Comparison of ENCODE assay signal across 12 cellular contexts in genomic region chr15:74420193-74420905, GRCh38. TPM values are rescaled to one million over a fixed set of nuclear protein-coding genes. Genes with fewer than 3 reads are reported as not detected.
DNase-seq lines count a peak whose midpoint lies in the region; ATAC-seq and TF ChIP-seq lines count a peak whose summit lies in the region.
"Had no signal": no experiment of that assay in that cellular context is flagged by ENCODE, and none has a peak within 500 bp of the region (broad histone marks: within the 10 kb centered on the region; RNA-seq: fewer than 3 reads in every experiment).

No MANE protein-coding gene starts in this region.

- ATAC-seq in memory B cell (ENCODE audit: low read depth) (peak; percentile 29), GM21526 (IDR thresholded peaks at IDR 0.05; ENCODE audit: low FRiP score, unreplicated experiment) (no peak)

- H3K36me3 Mint-ChIP-seq in activated T-helper 1 cell treated with anti-CD3 and anti-CD28 coated beads, Interleukin-12 subunit alpha, Interleukin-12 subunit beta, Interleukin-2, Interleukin-4 antibody, amounts not matched to agents 30 ng/mL and 10 ng/mL and 1 ng/mL, durations not matched to agents 14 hours and 24 hours and 36 hours (ENCODE audit: low read depth) = peaks cover 40% of the 10 kb centered on the region
- peaks cover 17% of the 10 kb centered on the region for H3K36me3 Mint-ChIP-seq in memory B cell

- H3K9me3 ChIP-seq in esophagus squamous epithelium = no peaks in the 10 kb centered on the region

- no peaks in the 10 kb centered on the region for H3K36me3 ChIP-seq in ACC112 (ENCODE audit: insufficient read depth, low read length)
- H3K36me3 ChIP-seq in esophagus squamous epithelium = peaks cover 0 to 7% (median 0%) of the 10 kb centered on the region in 3 donors

- H2AFZ ChIP-seq in ACC112 (ENCODE audit: low read length, unreplicated experiment) = no peak overlapping the region

- peaks cover 88% of the 10 kb centered on the region for H3K79me2 ChIP-seq in ACC112 (ENCODE audit: control insufficient read depth, insufficient read depth, low read length, unreplicated experiment)

- peak overlapping the region; percentile 27 for H3K27ac Mint-ChIP-seq in activated T-helper 1 cell treated with anti-CD3 and anti-CD28 coated beads, Interleukin-12 subunit alpha, Interleukin-12 subunit beta, Interleukin-2, Interleukin-4 antibody, amounts not matched to agents 30 ng/mL and 10 ng/mL and 1 ng/mL, durations not matched to agents 14 hours and 24 hours and 36 hours
- peak overlapping the region; percentile 87 for H3K27ac Mint-ChIP-seq in memory B cell

- peaks cover 96% of the 10 kb centered on the region for H3K4me1 ChIP-seq in ACC112 (ENCODE audit: control insufficient read depth, insufficient read depth, low read length, unreplicated experiment)
- H3K4me1 ChIP-seq in esophagus squamous epithelium = peaks cover 0 to 12% (median 0%) of the 10 kb centered on the region in 3 donors

- H3K27me3 ChIP-seq in ACC112 (ENCODE audit: insufficient read depth, low read length) (no peaks in the 10 kb centered on the region), esophagus squamous epithelium (no peaks in the 10 kb centered on the region)

- H3K27ac ChIP-seq in ACC112 (ENCODE audit: low read depth, low read length) = peak overlapping the region; percentile 61
- no peak overlapping the region for H3K27ac ChIP-seq in esophagus squamous epithelium
- H3K27ac ChIP-seq: VCaP had no signal

- H3K4me3 Mint-ChIP-seq in activated T-helper 1 cell treated with anti-CD3 and anti-CD28 coated beads, Interleukin-12 subunit alpha, Interleukin-12 subunit beta, Interleukin-2, Interleukin-4 antibody, amounts not matched to agents 30 ng/mL and 10 ng/mL and 1 ng/mL, durations not matched to agents 14 hours and 24 hours and 36 hours = no peak overlapping the region
- H3K4me3 Mint-ChIP-seq in memory B cell = peak overlapping the region; percentile 68

- TF ChIP-seq POLR2A in esophagus squamous epithelium (IDR thresholded peaks at IDR 0.05) = no peak

- no peaks in the 10 kb centered on the region for H3K27me3 Mint-ChIP-seq in activated T-helper 1 cell treated with anti-CD3 and anti-CD28 coated beads, Interleukin-12 subunit alpha, Interleukin-12 subunit beta, Interleukin-2, Interleukin-4 antibody, amounts not matched to agents 30 ng/mL and 10 ng/mL and 1 ng/mL, durations not matched to agents 14 hours and 24 hours and 36 hours (ENCODE audit: insufficient read depth)
- no peaks in the 10 kb centered on the region for H3K27me3 Mint-ChIP-seq in memory B cell

- DNase-seq in H4 (ENCODE audit: low spot score) (peak; percentile 61), memory B cell (ENCODE audit: low spot score in 2 of 2) (no peak), esophagus squamous epithelium (lab: John Stamatoyannopoulos, UW) (no peak), NCI-H524 treated with DMSO at 0.1 percent for 48 hours (lab: John Stamatoyannopoulos, UW) (no peak), iPS-NIHi7 (ENCODE audit: extremely low spot score) (no peak)
- no peak for DNase-seq in activated T-helper 1 cell treated with anti-CD3 and anti-CD28 coated beads, Interleukin-12 subunit alpha, Interleukin-12 subunit beta, Interleukin-2, Interleukin-4 antibody, amounts not matched to agents 30 ng/mL and 10 ng/mL and 1 ng/mL, durations not matched to agents 14 hours and 24 hours and 36 hours (ENCODE audit: low spot score)
- DNase-seq: DMS 273 treated with DMSO at 0.1 percent for 48 hours; NCI-H2171 treated with DMSO at 0.1 percent for 48 hours; stimulated activated CD4-positive, alpha-beta T cell treated with anti-CD3 and anti-CD28 coated beads, Interleukin-15, amount 100 ng/mL, for 24 hours had no signal

- peaks cover 69% of the 10 kb centered on the region for H3K4me1 Mint-ChIP-seq in activated T-helper 1 cell treated with anti-CD3 and anti-CD28 coated beads, Interleukin-12 subunit alpha, Interleukin-12 subunit beta, Interleukin-2, Interleukin-4 antibody, amounts not matched to agents 30 ng/mL and 10 ng/mL and 1 ng/mL, durations not matched to agents 14 hours and 24 hours and 36 hours (ENCODE audit: low read depth)
- peaks cover 82% of the 10 kb centered on the region for H3K4me1 Mint-ChIP-seq in memory B cell

- H3K4me3 ChIP-seq in ACC112 (ENCODE audit: low read depth, low read length) = no peak overlapping the region
- no peak overlapping the region for H3K4me3 ChIP-seq in esophagus squamous epithelium

- intact Hi-C loops in activated T-helper 1 cell treated with anti-CD3 and anti-CD28 coated beads, Interleukin-12 subunit alpha, Interleukin-12 subunit beta, Interleukin-2, Interleukin-4 antibody, amounts not matched to agents 30 ng/mL and 10 ng/mL and 1 ng/mL, durations not matched to agents 14 hours and 24 hours and 36 hours (cut with micrococcal nuclease) = no loop called here
- intact Hi-C loops in esophagus squamous epithelium (cut with DNase I) = no loop called here

- H3K9me3 Mint-ChIP-seq in activated T-helper 1 cell treated with anti-CD3 and anti-CD28 coated beads, Interleukin-12 subunit alpha, Interleukin-12 subunit beta, Interleukin-2, Interleukin-4 antibody, amounts not matched to agents 30 ng/mL and 10 ng/mL and 1 ng/mL, durations not matched to agents 14 hours and 24 hours and 36 hours = no peaks in the 10 kb centered on the region
- H3K9me3 Mint-ChIP-seq in memory B cell = no peaks in the 10 kb centered on the region

- no peak for TF ChIP-seq CTCF in esophagus squamous epithelium (IDR thresholded peaks at IDR 0.05)

- 45 to 86% methylated on average over 6 to 7 of the region's 10 CpGs for WGBS in esophagus squamous epithelium, 2 donors

RNA-seq across cellular contexts. Expression of gene SEMA7A, which starts 13.4 kb away (rescaled TPM):
- 0.53 and 0.91 TPM in 2 replicates for total RNA-seq in H4 (2014; rRNA removed; shearing (Covaris generic))
- total RNA-seq in activated T-helper 1 cell treated with anti-CD3 and anti-CD28 coated beads, Interleukin-12 subunit alpha, Interleukin-12 subunit beta, Interleukin-2, Interleukin-4 antibody, amounts not matched to agents 30 ng/mL and 10 ng/mL and 1 ng/mL, durations not matched to agents 14 hours and 24 hours and 36 hours = 102 TPM in 2 replicates
- total RNA-seq in esophagus squamous epithelium = 1 to 10 TPM; 1.2 to 7.5 (median 2.9) TPM

RNA-seq across cellular contexts. Expression of gene UBL7, which starts 40.6 kb away (rescaled TPM):
- 78.0 and 83.9 TPM in 2 replicates for total RNA-seq in H4 (2014; rRNA removed; shearing (Covaris generic))
- total RNA-seq in activated T-helper 1 cell treated with anti-CD3 and anti-CD28 coated beads, Interleukin-12 subunit alpha, Interleukin-12 subunit beta, Interleukin-2, Interleukin-4 antibody, amounts not matched to agents 30 ng/mL and 10 ng/mL and 1 ng/mL, durations not matched to agents 14 hours and 24 hours and 36 hours = 55.4 and 56.0 TPM in 2 replicates
- total RNA-seq in esophagus squamous epithelium = 10 to 100 TPM; 31.2 to 44.0 (median 35.2) TPM

RNA-seq across cellular contexts. Expression of gene CYP11A1, which starts 52.9 kb away (rescaled TPM):
- not detected in 2 replicates for total RNA-seq in H4 (2014; rRNA removed; shearing (Covaris generic))
- not detected in 2 replicates for total RNA-seq in activated T-helper 1 cell treated with anti-CD3 and anti-CD28 coated beads, Interleukin-12 subunit alpha, Interleukin-12 subunit beta, Interleukin-2, Interleukin-4 antibody, amounts not matched to agents 30 ng/mL and 10 ng/mL and 1 ng/mL, durations not matched to agents 14 hours and 24 hours and 36 hours
- total RNA-seq in esophagus squamous epithelium = 10 to 100 TPM in 2 of 4 donors, 1 to 10 TPM in 2; 1.3 to 17.0 (median 9.5) TPM

Comparison
In these comparisons a context has a peak if more than half of its experiments do, and no peak if none do; other contexts are left out.
1. RNA of gene SEMA7A, which starts 13.4 kb away (total RNA-seq): 102 TPM in activated T-helper 1 cell treated with anti-CD3 and anti-CD28 coated beads, Interleukin-12 subunit alpha, Interleukin-12 subunit beta, Interleukin-2, Interleukin-4 antibody, amounts not matched to agents 30 ng/mL and 10 ng/mL and 1 ng/mL, durations not matched to agents 14 hours and 24 hours and 36 hours; 1.2 to 7.5 TPM in esophagus squamous epithelium and 0.53 to 0.91 TPM in H4; every median in the first group is over 10 times any median in the second.